Comparison of ENCODE assay signal across 11 cellular contexts in the genomic region with DNA sequence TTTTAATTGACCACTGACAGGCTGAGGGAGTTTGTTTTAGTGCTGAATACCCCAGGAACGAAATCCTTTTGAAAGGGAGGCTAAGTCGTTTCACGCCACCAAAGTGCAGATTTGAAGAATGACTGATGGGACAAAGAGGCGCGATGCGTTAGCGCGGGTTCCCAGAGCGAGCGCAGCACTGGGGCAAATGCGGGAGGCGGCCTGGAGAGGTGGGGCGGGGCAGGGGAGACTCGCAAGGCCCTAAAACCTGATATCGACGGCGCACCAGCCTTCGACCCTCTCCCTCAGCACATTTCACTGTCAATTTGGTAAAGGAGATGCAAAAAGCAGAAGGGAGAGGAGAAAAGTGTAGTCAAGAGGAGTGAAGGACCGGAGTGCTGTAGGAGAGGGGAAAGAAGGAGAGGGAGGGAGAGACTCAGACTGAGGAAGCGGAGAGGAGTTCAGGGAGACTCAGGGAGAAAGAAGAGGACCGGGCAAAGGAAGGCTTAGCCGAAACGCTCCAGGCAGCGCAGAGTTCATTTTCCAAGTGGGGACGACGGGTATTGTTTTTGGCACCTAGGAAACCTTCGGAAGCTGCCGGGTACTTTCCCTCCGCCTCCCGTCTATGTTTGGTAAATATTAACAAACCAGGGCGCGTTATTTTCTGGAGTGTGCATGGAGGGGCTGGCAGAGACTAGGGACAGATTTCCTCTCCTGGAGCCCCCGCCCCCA. TPM values are rescaled to one million over a fixed set of nuclear protein-coding genes. Genes with fewer than 3 reads are reported as not detected.
DNase-seq lines count a peak whose midpoint lies in the region.
"Had no signal": no experiment of that assay in that cellular context is flagged by ENCODE, and none has a peak within 500 bp of the region (broad histone marks: within the 10 kb centered on the region; RNA-seq: fewer than 3 reads in every experiment).

No MANE protein-coding gene starts in this region.

- DNase-seq in COLO668 (lab: John Stamatoyannopoulos, UW; ENCODE audit: unreplicated experiment) (peak; percentile 88), DMS79 (lab: John Stamatoyannopoulos, UW) (peak; percentile 68), NCI-H69 (lab: John Stamatoyannopoulos, UW) (peak; percentile 90), MG63 (no peak), GM19238 (ENCODE audit: insufficient read length, low spot score) (no peak), HuH-7 (ENCODE audit: low spot score) (no peak)
- DNase-seq: NCI-H524 treated with DMSO at 0.1 percent for 48 hours, sigmoid colon, T1000 had no signal

- no peak overlapping the region for H3K9ac ChIP-seq in iPS-15b (ENCODE audit: low read depth, low read length)

- H3K4me3 ChIP-seq in iPS-15b (ENCODE audit: low read depth, low read length) (peak overlapping the region; percentile 75), MG63 (no peak overlapping the region)
- H3K4me3 ChIP-seq: sigmoid colon had no signal

- no peaks in the 10 kb centered on the region for H3K36me3 ChIP-seq in iPS-15b (ENCODE audit: control insufficient read depth, insufficient read depth, low read length)
- no peaks in the 10 kb centered on the region for H3K36me3 ChIP-seq in MG63
- H3K36me3 ChIP-seq: sigmoid colon had no signal

- peaks cover 19% of the 10 kb centered on the region for H3K4me1 ChIP-seq in iPS-15b (ENCODE audit: control insufficient read depth, insufficient read depth, low read length)

- H3K9me3 ChIP-seq in iPS-15b (ENCODE audit: control insufficient read depth, insufficient read depth, low read length) = no peaks in the 10 kb centered on the region
- H3K9me3 ChIP-seq in MG63 = no peaks in the 10 kb centered on the region
- H3K9me3 ChIP-seq: sigmoid colon had no signal

- H3K27me3 ChIP-seq in iPS-15b (ENCODE audit: control insufficient read depth, insufficient read depth, low read length) (peaks cover 72% of the 10 kb centered on the region), MG63 (peaks cover 98% of the 10 kb centered on the region)

RNA-seq across cellular contexts. Expression of a gene that starts 3.8 kb away (rescaled TPM):
- not detected in 2 replicates for total RNA-seq in MG63 (2014; rRNA removed; shearing (Covaris generic); ENCODE audit: low replicate concordance)
- total RNA-seq: mesothelial cell of epicardium, sigmoid colon had no signal

Comparison
In these comparisons a context has a peak if more than half of its experiments do, and no peak if none do; other contexts are left out.
1. DNase-seq: peak in COLO668 (single experiment), DMS79 (single experiment) and NCI-H69 (single experiment); none in MG63 (single experiment), GM19238 (single experiment) and HuH-7 (single experiment).